In the genomic region with DNA sequence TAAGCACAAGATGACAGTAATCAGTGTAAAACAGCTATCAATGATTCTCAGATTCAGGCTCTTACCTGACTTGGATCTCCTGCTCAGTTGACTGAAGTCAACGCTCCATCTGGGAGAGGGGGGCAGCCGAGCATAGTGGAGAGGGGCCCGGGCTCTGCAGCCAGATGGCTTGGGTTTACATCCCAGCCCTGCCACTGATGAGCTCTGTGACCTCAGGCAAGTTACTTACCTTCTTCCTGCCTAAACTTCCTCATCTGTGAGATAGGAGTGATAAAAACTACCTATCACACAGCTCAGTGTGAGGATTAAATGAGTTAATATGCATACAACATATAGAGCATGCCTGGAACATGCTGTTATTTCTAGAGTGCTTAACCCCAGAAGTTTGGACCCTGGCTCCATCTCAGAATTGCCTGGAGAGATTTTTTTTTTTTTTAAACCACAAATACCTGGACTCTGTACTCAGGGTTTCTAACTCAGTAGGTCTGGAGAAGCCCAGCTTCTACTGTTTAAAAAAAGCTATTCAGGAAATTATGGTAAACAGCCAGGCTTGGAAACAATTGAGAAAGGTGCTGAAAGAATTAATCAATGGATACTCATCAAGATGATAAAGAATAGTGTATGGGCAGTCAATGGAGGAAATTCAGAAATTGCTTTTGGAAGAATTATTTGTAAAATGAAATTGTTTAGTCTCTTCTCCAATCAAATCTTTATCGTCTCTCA, we compare ENCODE assay signal across 22 cellular contexts.
DNase-seq lines count a peak whose midpoint lies in the region; ATAC-seq, FAIRE-seq and TF ChIP-seq lines count a peak whose summit lies in the region.
"Had no signal": no experiment of that assay in that cellular context is flagged by ENCODE, and none has a peak within 500 bp of the region (broad histone marks: within the 10 kb centered on the region; RNA-seq: fewer than 3 reads in every experiment).

No MANE protein-coding gene starts in this region.

- no peaks in the 10 kb centered on the region for H3K4me1 ChIP-seq in kidney (ENCODE audit: control insufficient read depth in 1 of 2, insufficient read depth in 1 of 2, low read depth in 1 of 2, low read length in 2 of 2)
- H3K4me1 ChIP-seq: body of pancreas had no signal

- ATAC-seq in GM21528 (IDR thresholded peaks at IDR 0.05; ENCODE audit: low FRiP score, unreplicated experiment): no peak
- ATAC-seq: body of pancreas; heart right ventricle; lower lobe of right lung; sciatic nerve; stimulated activated memory B cell treated with anti-CD40 and anti-IgM and Interleukin-4, amounts not matched to agents 10 μg/mL and 1 μg/mL and 100 μg/mL, for 72 hours had no signal

- intact Hi-C loops in kidney (cut with DNase I): no loop called here

- H3K4me1 Mint-ChIP-seq in activated naive CD4-positive, alpha-beta T cell treated with anti-CD3 and anti-CD28 coated beads, Interleukin-2, amount 50 U/mL, for 24 hours: peaks cover 79% of the 10 kb centered on the region

- H3K9ac ChIP-seq in kidney (ENCODE audit: low read length in 2 of 2): no peak overlapping the region
- H3K9ac ChIP-seq: parathyroid adenoma had no signal

- no peak for FAIRE-seq in kidney (lab: Jason Lieb, UNC)
- FAIRE-seq: colon, GM12892 had no signal

- H3K27ac ChIP-seq in kidney (ENCODE audit: low read depth in 2 of 2, low read length in 2 of 2): peak overlapping the region; percentile 3 to 32
- H3K27ac ChIP-seq: body of pancreas, parathyroid adenoma, thyroid gland had no signal

- no peak overlapping the region for H3K4me3 ChIP-seq in kidney (ENCODE audit: low read length in 2 of 2)
- H3K4me3 ChIP-seq: body of pancreas, lower lobe of right lung, thyroid gland had no signal

- DNase-seq in activated naive CD4-positive, alpha-beta T cell treated with anti-CD3 and anti-CD28 coated beads, Interleukin-2, amount 50 U/mL, for 16 hours: no peak
- DNase-seq in NCI-H2171 treated with DMSO at 0.1 percent for 48 hours (lab: John Stamatoyannopoulos, UW) (peak; percentile 79), kidney (no peak), cerebellar cortex (ENCODE audit: low spot score) (no peak), medulla oblongata (ENCODE audit: extremely low spot score) (no peak)
- DNase-seq: activated CD4-positive, CD25-positive, alpha-beta regulatory T cell; activated CD8-positive, alpha-beta memory T cell treated with anti-CD3 and anti-CD28 coated beads, Interleukin-2, amount 50 U/mL, for 48 hours; body of pancreas; H7; heart right ventricle; lower lobe of right lung; NCI-H1417 treated with DMSO at 0.1 percent for 48 hours; NCI-H526 treated with DMSO at 0.1 percent for 48 hours; SHP77; thyroid gland had no signal

- H3K9me3 ChIP-seq in kidney (ENCODE audit: control insufficient read depth in 1 of 2, low read length in 2 of 2): no peaks in the 10 kb centered on the region
- H3K9me3 ChIP-seq: body of pancreas, heart right ventricle, lower lobe of right lung, thyroid gland had no signal

- H3K27ac Mint-ChIP-seq in activated naive CD4-positive, alpha-beta T cell treated with anti-CD3 and anti-CD28 coated beads, Interleukin-2, amount 50 U/mL, for 24 hours: peak overlapping the region; percentile 99
- H3K27ac Mint-ChIP-seq: stimulated activated memory B cell treated with anti-CD40 and anti-IgM and Interleukin-4, amounts not matched to agents 10 μg/mL and 1 μg/mL and 100 μg/mL, for 72 hours had no signal

- no peaks in the 10 kb centered on the region for H3K36me3 Mint-ChIP-seq in activated naive CD4-positive, alpha-beta T cell treated with anti-CD3 and anti-CD28 coated beads, Interleukin-2, amount 50 U/mL, for 24 hours
- H3K36me3 Mint-ChIP-seq: stimulated activated memory B cell treated with anti-CD40 and anti-IgM and Interleukin-4, amounts not matched to agents 10 μg/mL and 1 μg/mL and 100 μg/mL, for 72 hours had no signal

- peak overlapping the region; percentile 87 for H3K4me3 Mint-ChIP-seq in activated naive CD4-positive, alpha-beta T cell treated with anti-CD3 and anti-CD28 coated beads, Interleukin-2, amount 50 U/mL, for 24 hours
- H3K4me3 Mint-ChIP-seq: stimulated activated memory B cell treated with anti-CD40 and anti-IgM and Interleukin-4, amounts not matched to agents 10 μg/mL and 1 μg/mL and 100 μg/mL, for 72 hours had no signal

- TF ChIP-seq CTCF in kidney (IDR thresholded peaks at IDR 0.05; ENCODE audit: borderline replicate concordance, extremely low read depth, insufficient read depth): no peak

- no peaks in the 10 kb centered on the region for H3K9me3 Mint-ChIP-seq in activated naive CD4-positive, alpha-beta T cell treated with anti-CD3 and anti-CD28 coated beads, Interleukin-2, amount 50 U/mL, for 24 hours
- H3K9me3 Mint-ChIP-seq: stimulated activated memory B cell treated with anti-CD40 and anti-IgM and Interleukin-4, amounts not matched to agents 10 μg/mL and 1 μg/mL and 100 μg/mL, for 72 hours had no signal

- H3K27me3 Mint-ChIP-seq in activated naive CD4-positive, alpha-beta T cell treated with anti-CD3 and anti-CD28 coated beads, Interleukin-2, amount 50 U/mL, for 24 hours: no peaks in the 10 kb centered on the region

- no peaks in the 10 kb centered on the region for H3K36me3 ChIP-seq in kidney (ENCODE audit: control insufficient read depth in 1 of 2, insufficient read depth in 2 of 2, low read length in 2 of 2)
- H3K36me3 ChIP-seq: heart right ventricle, lower lobe of right lung, thyroid gland had no signal
